In genomic region chr4:4641661-4642180, GRCh38 we compare ENCODE assay signal across 1 cellular context.
A peak's percentile ranks its signal among the peaks of the same experiment; 100 is the strongest.
TF ChIP-seq lines count a peak whose summit lies in the region.

No MANE protein-coding gene starts in this region.

TF ChIP-seq in K562, 482 proteins besides CTCF, POLR2A, EP300 and RAD21 (continued from another document):
- TF ChIP-seq ZFP36 (IDR thresholded peaks at IDR 0.05; ENCODE audit: low read depth, low read length, partially characterized antibody), result peak; percentile 85
- no peak for TF ChIP-seq BDP1 (IDR thresholded peaks at IDR 0.05; ENCODE audit: insufficient read depth, insufficient read length)
